In the genomic region with DNA sequence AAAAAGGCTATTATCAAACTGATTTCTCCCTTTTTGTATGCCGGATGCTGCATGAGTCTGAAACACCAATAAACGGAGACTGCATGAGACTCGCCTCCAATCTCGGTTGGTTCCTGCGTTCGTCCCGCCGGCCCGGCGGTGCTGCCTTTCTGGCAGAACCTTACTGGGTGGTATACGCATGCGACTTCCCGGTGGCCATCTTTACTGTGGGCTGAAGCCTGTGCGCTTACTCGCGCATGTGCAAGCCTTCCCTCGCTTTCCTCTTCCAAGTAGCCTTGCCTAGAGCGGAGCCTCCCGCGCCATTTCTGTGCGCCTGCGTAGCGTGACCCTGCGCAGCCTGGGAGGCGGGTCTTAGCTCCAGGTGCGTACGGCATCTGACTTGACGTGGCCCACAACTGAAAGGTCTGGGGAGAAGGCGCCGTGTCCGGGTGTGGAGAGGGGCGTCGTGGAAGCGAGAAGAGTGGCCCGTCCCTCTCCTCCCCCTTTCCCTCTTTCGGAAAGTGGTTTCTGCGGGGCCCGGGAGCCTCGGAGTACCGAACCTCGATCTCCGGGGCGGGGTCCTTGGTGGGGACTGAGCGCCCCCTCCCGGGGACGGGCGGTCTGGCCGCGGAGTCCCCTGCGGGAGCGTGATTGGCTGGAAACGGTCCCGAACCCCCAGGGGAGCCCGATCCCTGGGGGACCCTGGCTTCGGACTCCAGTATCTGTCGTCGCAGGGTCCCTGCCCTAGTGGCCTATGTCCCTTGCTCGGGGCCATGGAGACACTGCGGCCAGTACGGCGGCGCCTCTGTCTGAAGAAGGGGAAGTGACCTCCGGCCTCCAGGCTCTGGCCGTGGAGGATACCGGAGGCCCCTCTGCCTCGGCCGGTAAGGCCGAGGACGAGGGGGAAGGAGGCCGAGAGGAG, we compare ENCODE assay signal across 1 cellular context.
A peak's percentile ranks its signal among the peaks of the same experiment; 100 is the strongest.
TF ChIP-seq lines count a peak whose summit lies in the region.

TSS of gene PAGR1 (plus strand) at position 360 of the 901 bp plus-strand sequence. CDS start at position 734, 374 bp downstream.

TF ChIP-seq in HepG2, 621 proteins besides CTCF, POLR2A, EP300 and RAD21 (continued from another document):
- TF ChIP-seq IKZF4 (CRISPR knock-in tag; IDR thresholded peaks at IDR 0.05; ENCODE audit: borderline replicate concordance, low read depth, not compliant biosample characterization) (peak; percentile 39), SNRNP70 (IDR thresholded peaks at IDR 0.05; ENCODE audit: low read depth, low read length) (no peak), ETV5 (CRISPR knock-in tag; IDR thresholded peaks at IDR 0.05; ENCODE audit: borderline replicate concordance) (peak; percentile 36), ZFP91 (CRISPR knock-in tag; IDR thresholded peaks at IDR 0.05; ENCODE audit: borderline replicate concordance) (peak; percentile 94), ZNF557 (CRISPR knock-in tag; IDR thresholded peaks at IDR 0.05) (peak; percentile 61; the same call in 1 of the 2 replicates), NR0B2 (CRISPR knock-in tag; IDR thresholded peaks at IDR 0.05) (peak; percentile 41; the same call in 1 of the 2 replicates), ARHGAP35 (CRISPR knock-in tag; IDR thresholded peaks at IDR 0.05; ENCODE audit: borderline replicate concordance) (peak; percentile 83; the same call in 1 of the 2 replicates), ZNF350 (CRISPR knock-in tag; IDR thresholded peaks at IDR 0.05; ENCODE audit: borderline replicate concordance, low read depth) (peak; percentile 90; the same call in 1 of the 2 replicates), IKZF1 (IDR thresholded peaks at IDR 0.05) (no peak), ZNF737 (CRISPR knock-in tag; IDR thresholded peaks at IDR 0.05; ENCODE audit: borderline replicate concordance) (no peak), E2F2 (CRISPR knock-in tag; IDR thresholded peaks at IDR 0.05; ENCODE audit: borderline replicate concordance) (0 out of 2 replicates have a peak, but pooled peaks have one; percentile 58), NPAS2 (CRISPR knock-in tag; IDR thresholded peaks at IDR 0.05; ENCODE audit: borderline replicate concordance) (no peak), ZBTB1 (CRISPR knock-in tag; IDR thresholded peaks at IDR 0.05; ENCODE audit: borderline replicate concordance) (no peak), ZNF629 (CRISPR knock-in tag; conservative IDR thresholded peaks at IDR 0.05) (no peak; the same call in 1 of the 2 replicates), NFE2L1 (CRISPR knock-in tag; IDR thresholded peaks at IDR 0.05; ENCODE audit: borderline replicate concordance) (no peak), IRF9 (CRISPR knock-in tag; IDR thresholded peaks at IDR 0.05; ENCODE audit: borderline replicate concordance) (peak; percentile 90), KLF16 (CRISPR knock-in tag; IDR thresholded peaks at IDR 0.05) (peak in 1 of 2 experiments; percentile 38; a peak in 1 of 4 replicates), NR2F6 (IDR thresholded peaks at IDR 0.05) (peak; percentile 58), NR2F6 (CRISPR knock-in tag; IDR thresholded peaks at IDR 0.05) (peak; percentile 81; the same call in 1 of the 2 replicates)
- TF ChIP-seq, protein P1, sequence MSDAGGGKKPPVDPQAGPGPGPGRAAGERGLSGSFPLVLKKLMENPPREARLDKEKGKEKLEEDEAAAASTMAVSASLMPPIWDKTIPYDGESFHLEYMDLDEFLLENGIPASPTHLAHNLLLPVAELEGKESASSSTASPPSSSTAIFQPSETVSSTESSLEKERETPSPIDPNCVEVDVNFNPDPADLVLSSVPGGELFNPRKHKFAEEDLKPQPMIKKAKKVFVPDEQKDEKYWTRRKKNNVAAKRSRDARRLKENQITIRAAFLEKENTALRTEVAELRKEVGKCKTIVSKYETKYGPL (CRISPR knock-in tag; IDR thresholded peaks at IDR 0.05) = no peak
- TF ChIP-seq, protein P2, sequence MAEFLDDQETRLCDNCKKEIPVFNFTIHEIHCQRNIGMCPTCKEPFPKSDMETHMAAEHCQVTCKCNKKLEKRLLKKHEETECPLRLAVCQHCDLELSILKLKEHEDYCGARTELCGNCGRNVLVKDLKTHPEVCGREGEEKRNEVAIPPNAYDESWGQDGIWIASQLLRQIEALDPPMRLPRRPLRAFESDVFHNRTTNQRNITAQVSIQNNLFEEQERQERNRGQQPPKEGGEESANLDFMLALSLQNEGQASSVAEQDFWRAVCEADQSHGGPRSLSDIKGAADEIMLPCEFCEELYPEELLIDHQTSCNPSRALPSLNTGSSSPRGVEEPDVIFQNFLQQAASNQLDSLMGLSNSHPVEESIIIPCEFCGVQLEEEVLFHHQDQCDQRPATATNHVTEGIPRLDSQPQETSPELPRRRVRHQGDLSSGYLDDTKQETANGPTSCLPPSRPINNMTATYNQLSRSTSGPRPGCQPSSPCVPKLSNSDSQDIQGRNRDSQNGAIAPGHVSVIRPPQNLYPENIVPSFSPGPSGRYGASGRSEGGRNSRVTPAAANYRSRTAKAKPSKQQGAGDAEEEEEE (CRISPR knock-in tag; IDR thresholded peaks at IDR 0.05; ENCODE audit: borderline replicate concordance) = peak; percentile 96; the same call in 1 of the 2 replicates
- TF ChIP-seq, protein P3, sequence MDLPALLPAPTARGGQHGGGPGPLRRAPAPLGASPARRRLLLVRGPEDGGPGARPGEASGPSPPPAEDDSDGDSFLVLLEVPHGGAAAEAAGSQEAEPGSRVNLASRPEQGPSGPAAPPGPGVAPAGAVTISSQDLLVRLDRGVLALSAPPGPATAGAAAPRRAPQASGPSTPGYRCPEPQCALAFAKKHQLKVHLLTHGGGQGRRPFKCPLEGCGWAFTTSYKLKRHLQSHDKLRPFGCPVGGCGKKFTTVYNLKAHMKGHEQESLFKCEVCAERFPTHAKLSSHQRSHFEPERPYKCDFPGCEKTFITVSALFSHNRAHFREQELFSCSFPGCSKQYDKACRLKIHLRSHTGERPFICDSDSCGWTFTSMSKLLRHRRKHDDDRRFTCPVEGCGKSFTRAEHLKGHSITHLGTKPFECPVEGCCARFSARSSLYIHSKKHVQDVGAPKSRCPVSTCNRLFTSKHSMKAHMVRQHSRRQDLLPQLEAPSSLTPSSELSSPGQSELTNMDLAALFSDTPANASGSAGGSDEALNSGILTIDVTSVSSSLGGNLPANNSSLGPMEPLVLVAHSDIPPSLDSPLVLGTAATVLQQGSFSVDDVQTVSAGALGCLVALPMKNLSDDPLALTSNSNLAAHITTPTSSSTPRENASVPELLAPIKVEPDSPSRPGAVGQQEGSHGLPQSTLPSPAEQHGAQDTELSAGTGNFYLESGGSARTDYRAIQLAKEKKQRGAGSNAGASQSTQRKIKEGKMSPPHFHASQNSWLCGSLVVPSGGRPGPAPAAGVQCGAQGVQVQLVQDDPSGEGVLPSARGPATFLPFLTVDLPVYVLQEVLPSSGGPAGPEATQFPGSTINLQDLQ (CRISPR knock-in tag; IDR thresholded peaks at IDR 0.05) = no peak; the same call in 1 of the 2 replicates
- TF ChIP-seq, protein P4, sequence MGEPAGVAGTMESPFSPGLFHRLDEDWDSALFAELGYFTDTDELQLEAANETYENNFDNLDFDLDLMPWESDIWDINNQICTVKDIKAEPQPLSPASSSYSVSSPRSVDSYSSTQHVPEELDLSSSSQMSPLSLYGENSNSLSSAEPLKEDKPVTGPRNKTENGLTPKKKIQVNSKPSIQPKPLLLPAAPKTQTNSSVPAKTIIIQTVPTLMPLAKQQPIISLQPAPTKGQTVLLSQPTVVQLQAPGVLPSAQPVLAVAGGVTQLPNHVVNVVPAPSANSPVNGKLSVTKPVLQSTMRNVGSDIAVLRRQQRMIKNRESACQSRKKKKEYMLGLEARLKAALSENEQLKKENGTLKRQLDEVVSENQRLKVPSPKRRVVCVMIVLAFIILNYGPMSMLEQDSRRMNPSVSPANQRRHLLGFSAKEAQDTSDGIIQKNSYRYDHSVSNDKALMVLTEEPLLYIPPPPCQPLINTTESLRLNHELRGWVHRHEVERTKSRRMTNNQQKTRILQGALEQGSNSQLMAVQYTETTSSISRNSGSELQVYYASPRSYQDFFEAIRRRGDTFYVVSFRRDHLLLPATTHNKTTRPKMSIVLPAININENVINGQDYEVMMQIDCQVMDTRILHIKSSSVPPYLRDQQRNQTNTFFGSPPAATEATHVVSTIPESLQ (CRISPR knock-in tag; conservative IDR thresholded peaks at IDR 0.05) = peak; percentile 32; the same call in 1 of the 2 replicates
TF ChIP-seq in HepG2: peak in this region for 378.
